9 cellular contexts compared by ENCODE assay signal in genomic region chr1:94783342-94784264, GRCh38. TPM values are rescaled to one million over a fixed set of nuclear protein-coding genes. Genes with fewer than 3 reads are reported as not detected.
DNase-seq lines count a peak whose midpoint lies in the region; ATAC-seq and TF ChIP-seq lines count a peak whose summit lies in the region.
"Had no signal": no experiment of that assay in that cellular context is flagged by ENCODE, and none has a peak within 500 bp of the region (broad histone marks: within the 10 kb centered on the region; RNA-seq: fewer than 3 reads in every experiment).

No MANE protein-coding gene starts in this region.

- H3K4me3 ChIP-seq in colonic mucosa = no peak overlapping the region
- H3K4me3 ChIP-seq in lung = no peak overlapping the region
- H3K4me3 ChIP-seq in tibial nerve = no peak overlapping the region

- peak; percentile 43 to 78 for TF ChIP-seq EP300 in tibial nerve (IDR thresholded peaks at IDR 0.05)

- no peak for TF ChIP-seq CTCF in colonic mucosa (IDR thresholded peaks at IDR 0.05)
- TF ChIP-seq CTCF in lung (IDR thresholded peaks at IDR 0.05; ENCODE audit: control extremely low read depth, extremely low read depth) = no peak
- TF ChIP-seq CTCF in tibial nerve (IDR thresholded peaks at IDR 0.05) = no peak

- H3K27ac ChIP-seq in colonic mucosa (peak overlapping the region; percentile 78), lung (ENCODE audit: low read depth in 1 of 2, low read length in 1 of 2) (peak overlapping the region in 1 of 2 donors; percentile 96), tibial nerve (peak overlapping the region; percentile 50 to 76 (median 62))

- WGBS in lung, 2 donors = 51 to 70% methylated on average over 16 of the region's 16 CpGs
- 62 to 66% methylated on average over 16 of the region's 16 CpGs for WGBS in tibial nerve, 2 donors

- H3K9ac ChIP-seq in colonic mucosa (ENCODE audit: low read depth in 2 of 2, low read length in 2 of 2) = peak overlapping the region in 1 of 2 donors; percentile 59

- H3K36me3 ChIP-seq in colonic mucosa = no peaks in the 10 kb centered on the region
- no peaks in the 10 kb centered on the region for H3K36me3 ChIP-seq in lung (ENCODE audit: control insufficient read depth in 2 of 2, insufficient read depth in 2 of 2, low read length in 2 of 2)
- H3K36me3 ChIP-seq in tibial nerve = no peaks in the 10 kb centered on the region

- TF ChIP-seq POLR2A in tibial nerve (IDR thresholded peaks at IDR 0.05) = no peak

- H3K27me3 ChIP-seq in colonic mucosa (no peaks in the 10 kb centered on the region), lung (ENCODE audit: control insufficient read depth, insufficient read depth) (no peaks in the 10 kb centered on the region), tibial nerve (no peaks in the 10 kb centered on the region)

- H3K4me1 ChIP-seq in colonic mucosa = peaks cover 10% of the 10 kb centered on the region
- H3K4me1 ChIP-seq in lung (ENCODE audit: control insufficient read depth in 2 of 2, insufficient read depth in 2 of 2, low read length in 2 of 2) = no peaks in the 10 kb centered on the region
- H3K4me1 ChIP-seq in tibial nerve = peaks cover 0 to 20% (median 4%) of the 10 kb centered on the region in 4 donors

- H3K9me3 ChIP-seq in colonic mucosa (no peaks in the 10 kb centered on the region), lung (ENCODE audit: control insufficient read depth in 2 of 2, insufficient read depth in 1 of 2, low read length in 1 of 2) (no peaks in the 10 kb centered on the region), tibial nerve (no peaks in the 10 kb centered on the region)

- DNase-seq in NCI-H1092 treated with DMSO at 0.1 percent for 48 hours (lab: John Stamatoyannopoulos, UW) = peak; percentile 23
- DNase-seq in colonic mucosa = peak; percentile 70
- DNase-seq in lung (ENCODE audit: low spot score) = peak; percentile 80
- DNase-seq in tibial nerve (ENCODE audit: low spot score in 2 of 2) = peak; percentile 45 to 71
- DNase-seq: activated CD4-positive, alpha-beta T cell treated with anti-CD3 and anti-CD28 coated beads for 4 hours had no signal

- ATAC-seq in lung (ENCODE audit: insufficient read depth, low FRiP score) = peak; percentile 79
- no peak for ATAC-seq in GM21367 (IDR thresholded peaks at IDR 0.05; ENCODE audit: unreplicated experiment)
- no peak for ATAC-seq in GM18502 (IDR thresholded peaks at IDR 0.05; ENCODE audit: poor library complexity, unreplicated experiment)
- ATAC-seq in HG02678 (IDR thresholded peaks at IDR 0.05; ENCODE audit: unreplicated experiment) = no peak
- ATAC-seq in HG02623 (IDR thresholded peaks at IDR 0.05; ENCODE audit: unreplicated experiment) = no peak

- intact Hi-C loops in colonic mucosa (cut with DNase I) = no loop called here

RNA-seq across cellular contexts. Expression of gene SLC44A3, which starts 36.6 kb away (rescaled TPM):
- 10 to 100 TPM; 55.4 to 71.4 TPM for total RNA-seq in colonic mucosa
- 10 to 100 TPM; 13.8 to 31.8 TPM for total RNA-seq in lung
- polyA plus RNA-seq in lung = 1 to 10 TPM; 9.3 to 9.4 TPM
- total RNA-seq in tibial nerve = 1 to 10 TPM; 1.6 to 8.1 (median 5.3) TPM

Comparison
In these comparisons a context has a peak if more than half of its experiments do, and no peak if none do; other contexts are left out.
1. DNase-seq: peak in every context shown above with its lines; median percentile 80 in lung; 70 in colonic mucosa; 58 in tibial nerve; 23 in NCI-H1092 treated with DMSO at 0.1 percent for 48 hours.